ENCODE assay signal across 19 cellular contexts in the genomic region with DNA sequence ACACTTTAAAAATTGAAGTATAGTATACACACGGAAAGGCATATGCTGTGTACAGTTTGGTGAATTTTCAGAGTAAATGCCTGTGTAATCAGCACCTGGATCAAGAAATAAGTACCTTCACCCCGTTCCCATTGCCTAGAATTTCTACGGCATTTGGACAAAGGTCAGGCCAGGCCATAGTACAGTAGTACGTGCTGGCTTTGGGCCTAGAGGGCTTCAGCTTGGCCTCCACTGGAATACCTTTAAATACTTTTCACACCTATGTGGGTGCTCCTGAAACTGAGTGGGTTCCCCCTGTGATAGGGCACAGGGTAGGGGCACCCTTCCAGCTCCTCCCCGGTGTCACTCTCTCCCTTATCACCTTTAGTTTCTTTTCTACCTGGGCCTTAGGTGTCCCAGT.
"Had no signal": no experiment of that assay in that cellular context is flagged by ENCODE, and none has a peak within 500 bp of the region (broad histone marks: within the 10 kb centered on the region; RNA-seq: fewer than 3 reads in every experiment).

No MANE protein-coding gene starts in this region.

- H3K36me3 ChIP-seq: ascending aorta, upper lobe of left lung had no signal

- DNase-seq: activated B cell treated with CpG ODN at 0.5 μM for 24 hours; activated CD4-positive, alpha-beta memory T cell treated with anti-CD3 and anti-CD28 coated beads, Interleukin-2, amount 10 ng/mL, durations not matched to agents 7 days and 5 days; activated CD4-positive, alpha-beta T cell treated with anti-CD3 and anti-CD28 coated beads for 4 hours; activated gamma-delta T cell; cerebellar nuclear complex; cortex of kidney; effector CD4-positive, alpha-beta T cell; left colon; mammary epithelial cell; stomach had no signal

- H3K9me3 ChIP-seq: ascending aorta, esophagus muscularis mucosa, stomach, upper lobe of left lung had no signal

- H3K27ac Mint-ChIP-seq: activated B cell treated with CpG ODN at 0.5 μM for 24 hours; activated CD4-positive, alpha-beta memory T cell treated with anti-CD3 and anti-CD28 coated beads, Interleukin-2, amount 10 ng/mL, durations not matched to agents 7 days and 5 days; activated naive CD4-positive, alpha-beta T cell treated with anti-CD3 and anti-CD28 coated beads, Interleukin-2, amount 50 U/mL, for 24 hours had no signal

- H3K4me1 Mint-ChIP-seq: activated CD4-positive, alpha-beta memory T cell treated with anti-CD3 and anti-CD28 coated beads, Interleukin-2, amount 10 ng/mL, durations not matched to agents 7 days and 5 days had no signal

- FAIRE-seq: islet of Langerhans had no signal

- H3K9me3 Mint-ChIP-seq: activated B cell treated with CpG ODN at 0.5 μM for 24 hours; activated CD4-positive, alpha-beta memory T cell treated with anti-CD3 and anti-CD28 coated beads, Interleukin-2, amount 10 ng/mL, durations not matched to agents 7 days and 5 days; activated naive CD4-positive, alpha-beta T cell treated with anti-CD3 and anti-CD28 coated beads, Interleukin-2, amount 50 U/mL, for 24 hours; neural crest cell had no signal

- ATAC-seq: left colon had no signal

- H3K4me3 ChIP-seq: ascending aorta, esophagus muscularis mucosa, hepatocyte, stomach, upper lobe of left lung had no signal

- H3K27ac ChIP-seq: ascending aorta, esophagus muscularis mucosa, SK-N-MC had no signal

- H3K27me3 Mint-ChIP-seq: activated B cell treated with CpG ODN at 0.5 μM for 24 hours; activated CD4-positive, alpha-beta memory T cell treated with anti-CD3 and anti-CD28 coated beads, Interleukin-2, amount 10 ng/mL, durations not matched to agents 7 days and 5 days; activated naive CD4-positive, alpha-beta T cell treated with anti-CD3 and anti-CD28 coated beads, Interleukin-2, amount 50 U/mL, for 24 hours; progenitor cell of endocrine pancreas had no signal

- H3K4me3 Mint-ChIP-seq: activated B cell treated with CpG ODN at 0.5 μM for 24 hours; activated CD4-positive, alpha-beta memory T cell treated with anti-CD3 and anti-CD28 coated beads, Interleukin-2, amount 10 ng/mL, durations not matched to agents 7 days and 5 days; activated naive CD4-positive, alpha-beta T cell treated with anti-CD3 and anti-CD28 coated beads, Interleukin-2, amount 50 U/mL, for 24 hours; neural crest cell had no signal

- H3K27me3 ChIP-seq: ascending aorta, esophagus muscularis mucosa, hepatocyte, stomach, upper lobe of left lung had no signal
